10 cellular contexts compared by ENCODE assay signal in the genomic region with DNA sequence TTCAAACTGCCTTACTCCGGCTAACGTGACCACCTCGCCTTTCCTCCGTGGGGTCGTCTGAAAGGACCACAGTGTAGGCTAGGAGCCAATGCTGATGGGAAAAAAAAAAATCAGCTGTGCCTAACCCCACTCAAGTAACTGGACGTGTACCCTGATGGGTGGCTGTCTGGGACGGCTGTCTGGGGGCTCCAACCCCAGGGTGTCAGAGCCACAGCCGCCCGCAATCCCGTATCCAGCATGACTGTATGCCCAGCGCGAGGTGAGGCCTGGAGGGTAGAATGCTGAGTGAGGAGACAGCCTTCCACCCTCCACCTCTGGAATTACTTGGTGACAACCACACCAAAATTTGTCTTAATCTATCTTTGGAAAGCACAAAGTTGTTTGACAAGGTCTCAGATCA. TPM values are rescaled to one million over a fixed set of nuclear protein-coding genes. Genes with fewer than 3 reads are reported as not detected.
A peak's percentile ranks its signal among the peaks of the same experiment; 100 is the strongest.
DNase-seq lines count a peak whose midpoint lies in the region; ATAC-seq and TF ChIP-seq lines count a peak whose summit lies in the region.
"Had no signal": no experiment of that assay in that cellular context is flagged by ENCODE, and none has a peak within 500 bp of the region (broad histone marks: within the 10 kb centered on the region; RNA-seq: fewer than 3 reads in every experiment).

No MANE protein-coding gene starts in this region.

- no peak overlapping the region for H2AFZ ChIP-seq in PC-3 (ENCODE audit: low read length)

- peak overlapping the region; percentile 45 to 98 (median 81) for H3K4me3 Mint-ChIP-seq in CD8-positive, alpha-beta memory T cell
- H3K4me3 Mint-ChIP-seq in progenitor cell of endocrine pancreas (ENCODE audit: low read depth) = peak overlapping the region; percentile 96

- in situ Hi-C loops in ACHN (cut with HindIII; ENCODE audit: low pct_ligation_motif_present, low pct_unique_long_range_greater_than_20kb, low sequenced_read_pairs) = no loop called here

- no peak overlapping the region for H3K4me3 ChIP-seq in CD8-positive, alpha-beta memory T cell (ENCODE audit: low read length)
- H3K4me3 ChIP-seq in PC-3 (ENCODE audit: low read length) = peak overlapping the region; percentile 98; the same call in 1 of the 2 replicates
- H3K4me3 ChIP-seq in duodenal mucosa (ENCODE audit: low read depth in 1 of 2, low read length in 2 of 2) = peak overlapping the region in 1 of 2 donors; percentile 33
- H3K4me3 ChIP-seq: thyroid gland had no signal

- DNase-seq in CD8-positive, alpha-beta memory T cell = no peak
- no peak for DNase-seq in PC-3
- no peak for DNase-seq in progenitor cell of endocrine pancreas (ENCODE audit: low spot score, unreplicated experiment)
- DNase-seq in ACHN = no peak
- no peak for DNase-seq in DMS53 treated with DMSO at 0.1 percent for 48 hours (lab: John Stamatoyannopoulos, UW; ENCODE audit: unreplicated experiment)
- DNase-seq in NCI-H2107 (lab: John Stamatoyannopoulos, UW) = no peak
- DNase-seq: thyroid gland had no signal

- BruUV-seq in PC-3 (replicated peaks; lab: Mats Ljungman, UMichigan) = no TSS peak

- CTCF ChIA-PET in CD8-positive, alpha-beta memory T cell (lab: Charles Lee) = interaction anchor here (1.0 to 1.4 kb wide), 2 partner anchors 28 to 34 kb away, joined by 3 to 5 read pairs; no protein-coding TSS in a partner anchor
- CTCF ChIA-PET in PC-3 (lab: Charles Lee) = no interaction called here

- intact Hi-C loops in PC-3 (cut with micrococcal nuclease) = no loop called here

- H3K79me2 ChIP-seq in PC-3 (ENCODE audit: low read length) = peaks cover 85% of the 10 kb centered on the region

- no peak overlapping the region for H3K27ac ChIP-seq in CD8-positive, alpha-beta memory T cell (ENCODE audit: low read depth, low read length)
- H3K27ac ChIP-seq in PC-3 (ENCODE audit: low read length) (no peak overlapping the region), duodenal mucosa (ENCODE audit: low read depth, low read length) (peak overlapping the region; percentile 26)
- H3K27ac ChIP-seq: thyroid gland had no signal

- TF ChIP-seq CTCF in PC-3 (conservative IDR thresholded peaks at IDR 0.05; ENCODE audit: low read depth, low read length) = no peak
- TF ChIP-seq CTCF in progenitor cell of endocrine pancreas (IDR thresholded peaks at IDR 0.05; ENCODE audit: unreplicated experiment) = no peak

- H3K4me2 ChIP-seq in PC-3 (ENCODE audit: low read length) = peak overlapping the region; percentile 98

- peaks cover 60% of the 10 kb centered on the region for H3K4me1 ChIP-seq in CD8-positive, alpha-beta memory T cell (ENCODE audit: insufficient read depth, low read length)
- H3K4me1 ChIP-seq in PC-3 (ENCODE audit: insufficient read depth, low read length) (peaks cover 65% of the 10 kb centered on the region), duodenal mucosa (ENCODE audit: control insufficient read depth in 1 of 2, insufficient read depth in 2 of 2, low read length in 2 of 2) (peaks cover 71% of the 10 kb centered on the region in 2 donors)

- POLR2A ChIA-PET in CD8-positive, alpha-beta memory T cell (lab: Charles Lee) = no interaction called here
- POLR2A ChIA-PET in PC-3 (lab: Charles Lee; ENCODE audit: unreplicated experiment) = interaction anchor here (0.6 kb wide), 1 partner anchor 39 kb away, joined by 4 read pairs; no protein-coding TSS in a partner anchor

- no peak overlapping the region for H3K9ac ChIP-seq in PC-3 (ENCODE audit: low read length)
- H3K9ac ChIP-seq in duodenal mucosa (ENCODE audit: low read depth in 1 of 2, low read length in 2 of 2) = peak overlapping the region; percentile 39

- H3K36me3 ChIP-seq in CD8-positive, alpha-beta memory T cell (ENCODE audit: insufficient read depth, low read length) = peaks cover 32% of the 10 kb centered on the region
- H3K36me3 ChIP-seq in PC-3 (ENCODE audit: low read depth, low read length) = peaks cover 20% of the 10 kb centered on the region
- H3K36me3 ChIP-seq in duodenal mucosa (ENCODE audit: control insufficient read depth in 1 of 2, insufficient read depth in 2 of 2, low read length in 2 of 2) = peaks cover 18 to 36% of the 10 kb centered on the region in 2 donors

- ATAC-seq in PC-3 (no peak), HG02642 (IDR thresholded peaks at IDR 0.05; ENCODE audit: poor library complexity, unreplicated experiment) (no peak)

- H3K27me3 Mint-ChIP-seq in CD8-positive, alpha-beta memory T cell = peaks cover 0 to 1% of the 10 kb centered on the region in 2 donors
- H3K27me3 Mint-ChIP-seq in progenitor cell of endocrine pancreas = peaks cover 4% of the 10 kb centered on the region

- H3K27me3 ChIP-seq in CD8-positive, alpha-beta memory T cell (ENCODE audit: insufficient read depth, low read length, poor library complexity, severe bottlenecking) = no peaks in the 10 kb centered on the region
- H3K27me3 ChIP-seq in PC-3 (ENCODE audit: low read length) (no peaks in the 10 kb centered on the region), duodenal mucosa (ENCODE audit: control insufficient read depth in 1 of 2, insufficient read depth in 2 of 2, low read length in 2 of 2) (no peaks in the 10 kb centered on the region)
- H3K27me3 ChIP-seq: thyroid gland had no signal

- H3K27ac Mint-ChIP-seq in CD8-positive, alpha-beta memory T cell = peak overlapping the region; percentile 70 to 99 (median 89)
- H3K27ac Mint-ChIP-seq in progenitor cell of endocrine pancreas = peak overlapping the region; percentile 61

- no peaks in the 10 kb centered on the region for H3K9me2 ChIP-seq in PC-3 (replicated peaks; ENCODE audit: low read length)

- peaks cover 8 to 66% (median 12%) of the 10 kb centered on the region in 3 donors for H3K36me3 Mint-ChIP-seq in CD8-positive, alpha-beta memory T cell
- peaks cover 32% of the 10 kb centered on the region for H3K36me3 Mint-ChIP-seq in progenitor cell of endocrine pancreas (ENCODE audit: insufficient read depth)

- H3K9me3 ChIP-seq in CD8-positive, alpha-beta memory T cell (ENCODE audit: low read length) = no peaks in the 10 kb centered on the region
- no peaks in the 10 kb centered on the region for H3K9me3 ChIP-seq in PC-3 (ENCODE audit: low read length)
- no peaks in the 10 kb centered on the region for H3K9me3 ChIP-seq in duodenal mucosa (ENCODE audit: control insufficient read depth in 1 of 2, low read length in 2 of 2)
- H3K9me3 ChIP-seq: thyroid gland had no signal

- peaks cover 67% of the 10 kb centered on the region for H4K20me1 ChIP-seq in PC-3 (ENCODE audit: low read length)

- H3K4me1 Mint-ChIP-seq in CD8-positive, alpha-beta memory T cell = peaks cover 62 to 67% (median 63%) of the 10 kb centered on the region in 3 donors
- peaks cover 57% of the 10 kb centered on the region for H3K4me1 Mint-ChIP-seq in progenitor cell of endocrine pancreas (ENCODE audit: low read depth)

- H3F3A ChIP-seq in PC-3 (ENCODE audit: low read length, unreplicated experiment) = peaks cover 15% of the 10 kb centered on the region

- H3K9me3 Mint-ChIP-seq in CD8-positive, alpha-beta memory T cell = no peaks in the 10 kb centered on the region
- no peaks in the 10 kb centered on the region for H3K9me3 Mint-ChIP-seq in progenitor cell of endocrine pancreas (ENCODE audit: low read depth)

RNA-seq across cellular contexts. Expression of a gene that starts 2.8 kb away (rescaled TPM):
- 100 to 1,000 TPM; 129 to 141 TPM for total RNA-seq in CD8-positive, alpha-beta memory T cell
- 74.6 TPM for polyA plus RNA-seq in CD8-positive, alpha-beta memory T cell
- 58.6 and 73.5 TPM in 2 replicates for total RNA-seq in PC-3 (2014; rRNA removed)
- total RNA-seq in progenitor cell of endocrine pancreas = 224 and 227 TPM in 2 replicates

RNA-seq across cellular contexts. Expression of a gene that starts 41.8 kb away (rescaled TPM):
- total RNA-seq in CD8-positive, alpha-beta memory T cell = 10 to 100 TPM; 27.5 to 31.8 TPM
- 3.3 TPM for polyA plus RNA-seq in CD8-positive, alpha-beta memory T cell
- 286 and 447 TPM in 2 replicates for total RNA-seq in PC-3 (2014; rRNA removed)
- total RNA-seq in progenitor cell of endocrine pancreas = 5.4 and 5.9 TPM in 2 replicates

RNA-seq across cellular contexts. Expression of a gene that starts 46.8 kb away (rescaled TPM):
- total RNA-seq in CD8-positive, alpha-beta memory T cell = 100 to 1,000 TPM; 186 to 190 TPM
- polyA plus RNA-seq in CD8-positive, alpha-beta memory T cell = 193 TPM
- total RNA-seq in PC-3 (2014; rRNA removed) = 0.15 and 0.98 TPM in 2 replicates
- total RNA-seq in progenitor cell of endocrine pancreas = 0.31 and 0.46 TPM in 2 replicates
- total RNA-seq: RPMI7951 had no signal

RNA-seq across cellular contexts. Expression of a gene that starts 58.0 kb away (rescaled TPM):
- 10 to 100 TPM; 69.8 to 77.6 TPM for total RNA-seq in CD8-positive, alpha-beta memory T cell
- 39.2 TPM for polyA plus RNA-seq in CD8-positive, alpha-beta memory T cell
- 35.0 and 36.6 TPM in 2 replicates for total RNA-seq in PC-3 (2014; rRNA removed)
- 79.0 and 79.3 TPM in 2 replicates for total RNA-seq in progenitor cell of endocrine pancreas

Comparison
In these comparisons a context has a peak if more than half of its experiments do, and no peak if none do; other contexts are left out.
1. RNA of a gene that starts 46.8 kb away (total RNA-seq): 186 to 190 TPM in CD8-positive, alpha-beta memory T cell; 0.31 to 0.46 TPM in progenitor cell of endocrine pancreas and 0.15 to 0.98 TPM in PC-3; every median in the first group is over 10 times any median in the second.